Comparison of ENCODE assay signal across 2 cellular contexts in genomic region chr3:58012302-58012701, GRCh38.
TF ChIP-seq lines count a peak whose summit lies in the region.

No MANE protein-coding gene starts in this region.

TF ChIP-seq in SK-N-SH, 30 proteins besides CTCF, POLR2A, EP300 and RAD21 (continued from another document):
- TF ChIP-seq ZBTB33 (IDR thresholded peaks at IDR 0.05; ENCODE audit: borderline replicate concordance, low read depth) (no peak), EZH2phosphoT487 (IDR thresholded peaks at IDR 0.05; ENCODE audit: borderline replicate concordance, low read depth) (no peak), RFX5 (IDR thresholded peaks at IDR 0.05; ENCODE audit: low read length) (no peak), POLR2AphosphoS5 (IDR thresholded peaks at IDR 0.05; ENCODE audit: low read depth, low read length) (no peak), YY1 (IDR thresholded peaks at IDR 0.05; ENCODE audit: low read depth) (no peak), RCOR1 (IDR thresholded peaks at IDR 0.05; ENCODE audit: low read length) (no peak), IRF3 (IDR thresholded peaks at IDR 0.05; ENCODE audit: low read depth, low read length) (no peak), ELF1 (IDR thresholded peaks at IDR 0.05) (no peak), USF1 (IDR thresholded peaks at IDR 0.05; ENCODE audit: borderline replicate concordance, low read depth) (no peak), RXRA (IDR thresholded peaks at IDR 0.05; ENCODE audit: borderline replicate concordance, low read depth) (no peak)
TF ChIP-seq in SK-N-SH: peak in this region for 0.

TF ChIP-seq in SK-N-SH treated with all-trans-retinoic acid at 6 μM for 48 hours, 23 proteins besides CTCF, POLR2A, EP300 and RAD21 (continued from another document):
- no peak for TF ChIP-seq CREB5 (CRISPR knock-in tag; IDR thresholded peaks at IDR 0.05; ENCODE audit: low read depth)
- no peak for TF ChIP-seq ISL1 (CRISPR knock-in tag; IDR thresholded peaks at IDR 0.05)
